18 cellular contexts compared by ENCODE assay signal in genomic region chr7:99420213-99420612, GRCh38. TPM values are rescaled to one million over a fixed set of nuclear protein-coding genes. Genes with fewer than 3 reads are reported as not detected.
A peak's percentile ranks its signal among the peaks of the same experiment; 100 is the strongest.
DNase-seq lines count a peak whose midpoint lies in the region; ATAC-seq, FAIRE-seq and TF ChIP-seq lines count a peak whose summit lies in the region.
"Had no signal": no experiment of that assay in that cellular context is flagged by ENCODE, and none has a peak within 500 bp of the region (broad histone marks: within the 10 kb centered on the region; RNA-seq: fewer than 3 reads in every experiment).

No MANE protein-coding gene starts in this region.

- H3K9me3 ChIP-seq in BLaER1 treated with 17β-estradiol and CSF1 and Interleukin-3, amounts not matched to agents 10 nM and 100 nM (replicated peaks in 1 of 11): no peaks in the 10 kb centered on the region
- H3K9me3 ChIP-seq in GM12878 (replicated peaks; ENCODE audit: control insufficient read depth, insufficient read depth, low read length) (no peaks in the 10 kb centered on the region), osteoblast (ENCODE audit: low read depth, low read length) (no peaks in the 10 kb centered on the region), body of pancreas (no peaks in the 10 kb centered on the region), transverse colon (no peaks in the 10 kb centered on the region)
- H3K9me3 ChIP-seq: HAP-1 had no signal

- H3K4me3 ChIP-seq in BLaER1 treated with 17β-estradiol and CSF1 and Interleukin-3, amounts not matched to agents 10 nM and 100 nM: no peak overlapping the region
- H3K4me3 ChIP-seq in GM12878 (no peak overlapping the region), osteoblast (ENCODE audit: insufficient read depth, low read length) (no peak overlapping the region), body of pancreas (no peak overlapping the region), transverse colon (no peak overlapping the region)
- H3K4me3 ChIP-seq: HAP-1 had no signal

- peak overlapping the region in 6 of 11 experiments; percentile 4 to 57 (median 37); a peak in 8 of 22 replicates for H3K4me2 ChIP-seq in BLaER1 treated with 17β-estradiol and CSF1 and Interleukin-3, amounts not matched to agents 10 nM and 100 nM
- no peak overlapping the region for H3K4me2 ChIP-seq in GM12878 (ENCODE audit: control insufficient read depth, insufficient read depth)
- H3K4me2 ChIP-seq in osteoblast (ENCODE audit: insufficient read depth, low read length): no peak overlapping the region
- H3K4me2 ChIP-seq: KMS-11 had no signal

- RAD21 ChIA-PET in GM12878 (lab: Charles Lee; ENCODE audit: unreplicated experiment): no interaction called here

- intact Hi-C loops in GM12878 (cut with micrococcal nuclease; ENCODE audit: unreplicated experiment) (no loop called here), body of pancreas (cut with DNase I) (no loop called here), transverse colon (cut with DNase I; ENCODE audit: low total_unique reads) (no loop called here)

- SMC1A ChIA-PET in GM12878 (lab: Charles Lee; ENCODE audit: uncharacterized antibody, unreplicated experiment): interaction anchor here (1.5 kb wide), 1 partner anchor 15 kb away, joined by 4 read pairs; no protein-coding TSS in a partner anchor

- no peak for ATAC-seq in GM12878
- no peak for ATAC-seq in body of pancreas
- ATAC-seq in GM21737 (IDR thresholded peaks at IDR 0.05; ENCODE audit: unreplicated experiment): no peak
- ATAC-seq: SK-N-SH treated with all-trans-retinoic acid at 6 μM for 48 hours had no signal

- no peak for TF ChIP-seq RAD21 in GM12878 (IDR thresholded peaks at IDR 0.05; ENCODE audit: insufficient read depth, low read depth, low read length)

- H3K27ac ChIP-seq in BLaER1 treated with 17β-estradiol and CSF1 and Interleukin-3, amounts not matched to agents 10 nM and 100 nM: no peak overlapping the region
- H3K27ac ChIP-seq in GM12878 (ENCODE audit: control insufficient read depth, insufficient read depth) (no peak overlapping the region), osteoblast (ENCODE audit: low read depth, low read length) (no peak overlapping the region), body of pancreas (no peak overlapping the region), transverse colon (no peak overlapping the region)
- H3K27ac ChIP-seq: KMS-11 had no signal

- FAIRE-seq in GM12891 (lab: Jason Lieb, UNC) (no peak), GM12878 (lab: Jason Lieb, UNC) (no peak)

- CTCF ChIA-PET in GM12878 (lab: Yijun Ruan, JAX): interaction anchor here (0.6 to 1.4 kb wide), 3 partner anchors 11 to 340 kb away, joined by 3 read pairs; partner anchors contain the start of gene BUD31

- TF ChIP-seq CTCF in GM12878 (IDR thresholded peaks at IDR 0.05 in 2 of 3, conservative IDR thresholded peaks at IDR 0.05 in 1 of 3; ENCODE audit: control insufficient read depth in 2 of 3, extremely low read depth in 1 of 3, insufficient read depth in 1 of 3, low read depth in 3 of 3, low read length in 3 of 3) (no peak), osteoblast (IDR thresholded peaks at IDR 0.05; ENCODE audit: extremely low read depth, low read depth, low read length) (no peak), body of pancreas (IDR thresholded peaks at IDR 0.05) (no peak), transverse colon (IDR thresholded peaks at IDR 0.05) (no peak)

- BruUV-seq in GM12878 (replicated peaks; lab: Mats Ljungman, UMichigan): no TSS peak

- no peaks in the 10 kb centered on the region for H3K27me3 ChIP-seq in BLaER1 treated with 17β-estradiol and CSF1 and Interleukin-3, amounts not matched to agents 10 nM and 100 nM
- H3K27me3 ChIP-seq in GM12878 (replicated peaks in 1 of 2; ENCODE audit: control insufficient read depth in 2 of 2, insufficient read depth in 2 of 2, low read length in 1 of 2) (no peaks in the 10 kb centered on the region), osteoblast (ENCODE audit: insufficient read depth, low read length) (no peaks in the 10 kb centered on the region), body of pancreas (no peaks in the 10 kb centered on the region), transverse colon (no peaks in the 10 kb centered on the region)

- 98% methylated on average over 5 of the region's 5 CpGs for WGBS in GM12878 (ENCODE audit: insufficient coverage, insufficient replicate concordance, low lambda C conversion rate, missing lambda C conversion rate)
- 85 to 94% methylated on average over 3 to 5 of the region's 5 CpGs for WGBS in body of pancreas, 2 donors
- 92% methylated on average over 5 of the region's 5 CpGs; no CpG with 5 or more reads in 1 of the 2 donors for WGBS in transverse colon (ENCODE audit: low coverage in 1 of 2), 2 donors

- peaks cover 0 to 13% (median 11%) of the 10 kb centered on the region in 10 experiments; a peak in 14 of 20 replicates for H3K4me1 ChIP-seq in BLaER1 treated with 17β-estradiol and CSF1 and Interleukin-3, amounts not matched to agents 10 nM and 100 nM
- H3K4me1 ChIP-seq in GM12878 (ENCODE audit: control insufficient read depth, insufficient read depth, low read length) (no peaks in the 10 kb centered on the region), osteoblast (ENCODE audit: insufficient read depth, low read length) (no peaks in the 10 kb centered on the region), body of pancreas (peaks cover 3% of the 10 kb centered on the region), transverse colon (no peaks in the 10 kb centered on the region)
- H3K4me1 ChIP-seq: HAP-1 had no signal

- H3K79me2 ChIP-seq in GM12878 (ENCODE audit: control insufficient read depth, insufficient read depth, low read length) (no peaks in the 10 kb centered on the region), osteoblast (ENCODE audit: insufficient read depth, low read length) (peaks cover 16% of the 10 kb centered on the region)

- H4K20me1 ChIP-seq in BLaER1 treated with 17β-estradiol and CSF1 and Interleukin-3, amounts not matched to agents 10 nM and 100 nM: peaks cover 38 to 100% (median 94%) of the 10 kb centered on the region in 11 experiments; a peak in 21 of 22 replicates
- no peaks in the 10 kb centered on the region for H4K20me1 ChIP-seq in GM12878 (ENCODE audit: control insufficient read depth, insufficient read depth)
- peaks cover 2% of the 10 kb centered on the region for H4K20me1 ChIP-seq in osteoblast (ENCODE audit: insufficient read depth, low read length)

- H2AFZ ChIP-seq in GM12878 (ENCODE audit: control insufficient read depth, low read depth, low read length) (no peak overlapping the region), osteoblast (ENCODE audit: low read length) (no peak overlapping the region)

- in situ Hi-C loops in GM12878 (cut with MboI): no loop called here
- in situ Hi-C loops in transverse colon (cut with MboI; ENCODE audit: low pct_ligation_motif_present in 1 of 4, low pct_unique_long_range_greater_than_20kb in 1 of 4, low sequenced_read_pairs in 3 of 4): no loop called here

- peaks cover 98 to 100% (median 100%) of the 10 kb centered on the region in 11 experiments for H3K36me3 ChIP-seq in BLaER1 treated with 17β-estradiol and CSF1 and Interleukin-3, amounts not matched to agents 10 nM and 100 nM
- H3K36me3 ChIP-seq in GM12878 (ENCODE audit: control insufficient read depth in 2 of 2, insufficient read depth in 2 of 2, low read length in 1 of 2): peaks cover 11 to 35% of the 10 kb centered on the region in 2 experiments
- H3K36me3 ChIP-seq in osteoblast (ENCODE audit: insufficient read depth, low read length): peaks cover 64% of the 10 kb centered on the region
- peaks cover 21 to 42% of the 10 kb centered on the region in 2 donors for H3K36me3 ChIP-seq in body of pancreas (replicated peaks in 1 of 2; ENCODE audit: insufficient read depth in 1 of 2, low read depth in 2 of 2)
- H3K36me3 ChIP-seq in transverse colon: peaks cover 0 to 59% (median 27%) of the 10 kb centered on the region in 4 donors

- POLR2A ChIA-PET in GM12878 (lab: Charles Lee): interaction anchor here (0.8 to 1.7 kb wide), 3 partner anchors 11 to 17 kb away, joined by 3 to 7 read pairs (median 3); partner anchors contain the start of gene BUD31

- TF ChIP-seq POLR2A in GM12891 (IDR thresholded peaks at IDR 0.05; ENCODE audit: low read depth, low read length) (no peak), GM12878 (IDR thresholded peaks at IDR 0.05; ENCODE audit: low read depth, low read length) (no peak; the same call in 1 of the 2 replicates), body of pancreas (IDR thresholded peaks at IDR 0.05) (no peak), transverse colon (IDR thresholded peaks at IDR 0.05) (no peak)

- no peak for TF ChIP-seq EP300 in GM12878 (IDR thresholded peaks at IDR 0.05; ENCODE audit: borderline replicate concordance in 1 of 2, control insufficient read depth in 1 of 2, low read depth in 2 of 2, low read length in 2 of 2)
- TF ChIP-seq EP300 in transverse colon (IDR thresholded peaks at IDR 0.05; ENCODE audit: low read depth): no peak

- no peak for DNase-seq in GM12891 (ENCODE audit: insufficient read length, low spot score)
- no peak for DNase-seq in GM12878 (ENCODE audit: low read depth, low spot score)
- DNase-seq in osteoblast (ENCODE audit: insufficient read length, low spot score, missing footprints): peak; percentile 56
- DNase-seq in body of pancreas: no peak
- no peak for DNase-seq in transverse colon
- DNase-seq: AML-193, Calu3, NCI-H1417, NCI-H187, NCI-H2227 treated with DMSO at 0.1 percent for 48 hours, NCI-H510A treated with DMSO at 0.1 percent for 48 hours, OCI-M1, SHP77 treated with DMSO at 0.1 percent for 48 hours had no signal

- H3K9ac ChIP-seq in BLaER1 treated with 17β-estradiol and CSF1 and Interleukin-3, amounts not matched to agents 10 nM and 100 nM: peak overlapping the region in 3 of 11 experiments; percentile 26 to 29 (median 27); a peak in 2 of 22 replicates
- no peak overlapping the region for H3K9ac ChIP-seq in GM12878 (ENCODE audit: control insufficient read depth, insufficient read depth, low read length)
- H3K9ac ChIP-seq: KMS-11 had no signal

RNA-seq across cellular contexts. Expression of gene BUD31, which starts 11.4 kb away (rescaled TPM):
- 93.9 TPM for polyA plus RNA-seq in GM12891 (2012; ENCODE audit: low read depth, missing spikeins)
- total RNA-seq in GM12878 (2013; cell fraction: nucleolus; rRNA removed): 18.3 and 21.9 TPM in 2 replicates
- total RNA-seq in GM12878 (2014; rRNA removed): 107 TPM in 2 replicates
- total RNA-seq in GM12878 (2014; rRNA removed; fragmentation: Illumina TruSeq; extraction: Trizol): 131 and 143 TPM in 2 replicates
- total RNA-seq in GM12878 (2021): 108 and 134 TPM in 2 replicates
- 88.1 TPM for polyA plus RNA-seq in GM12878 (2011; ENCODE audit: low read depth)
- polyA plus RNA-seq in GM12878 (2011; rRNA removed): 74.2 and 104 TPM in 2 replicates
- 78.9 and 85.9 TPM in 2 replicates for polyA plus RNA-seq in GM12878 (2011; cell fraction: cytosol; rRNA removed)
- 42.2 and 44.8 TPM in 2 replicates for polyA plus RNA-seq in GM12878 (2011; cell fraction: nucleus; rRNA removed)
- polyA plus RNA-seq in GM12878 (2012): 90.5 and 113 TPM in 2 replicates
- polyA plus RNA-seq in GM12878 (2014; fragmentation: Illumina TruSeq; extraction: Trizol): 185 and 257 TPM in 2 replicates
- 100 to 1,000 TPM; 125 to 127 TPM for polyA plus RNA-seq in GM12878 (2014; fragmentation: Nextera tagmentation; extraction: Ambion mirVana)
- polyA plus RNA-seq in GM12878 (2014; rRNA removed): 112 and 118 TPM in 2 replicates
- 100 to 1,000 TPM; 301 to 317 TPM for polyA plus RNA-seq in GM12878 (2016; fragmentation: Nextera tagmentation; extraction: Ambion mirVana)
- polyA minus RNA-seq in GM12878 (2011; rRNA and poly(A)+ RNA removed): 41.5 and 60.5 TPM in 2 replicates
- polyA minus RNA-seq in GM12878 (2011; cell fraction: cytosol; rRNA and poly(A)+ RNA removed): 21.0 and 24.6 TPM in 2 replicates
- polyA minus RNA-seq in GM12878 (2011; cell fraction: nucleus; rRNA and poly(A)+ RNA removed): 12.0 and 18.1 TPM in 2 replicates
- total RNA-seq in osteoblast: 122 and 124 TPM in 2 replicates
- 10 to 100 TPM; 29.6 to 31.6 TPM for total RNA-seq in body of pancreas
- total RNA-seq in transverse colon: 100 to 1,000 TPM in 1 of 4 donors, 10 to 100 TPM in 2, 1 to 10 TPM in 1; 5.0 to 167 (median 50.1) TPM

RNA-seq across cellular contexts. Expression of gene PDAP1, which starts 11.8 kb away (rescaled TPM):
- 123 TPM for polyA plus RNA-seq in GM12891 (2012; ENCODE audit: low read depth, missing spikeins)
- total RNA-seq in GM12878 (2013; cell fraction: nucleolus; rRNA removed): 9.5 and 11.1 TPM in 2 replicates
- 35.9 and 37.8 TPM in 2 replicates for total RNA-seq in GM12878 (2014; rRNA removed)
- 94.9 and 107 TPM in 2 replicates for total RNA-seq in GM12878 (2014; rRNA removed; fragmentation: Illumina TruSeq; extraction: Trizol)
- total RNA-seq in GM12878 (2021): 111 and 114 TPM in 2 replicates
- 68.1 TPM for polyA plus RNA-seq in GM12878 (2011; ENCODE audit: low read depth)
- polyA plus RNA-seq in GM12878 (2011; rRNA removed): 30.5 and 48.4 TPM in 2 replicates
- 28.5 and 38.4 TPM in 2 replicates for polyA plus RNA-seq in GM12878 (2011; cell fraction: cytosol; rRNA removed)
- 19.5 and 39.0 TPM in 2 replicates for polyA plus RNA-seq in GM12878 (2011; cell fraction: nucleus; rRNA removed)
- 94.4 and 117 TPM in 2 replicates for polyA plus RNA-seq in GM12878 (2012)
- 132 and 200 TPM in 2 replicates for polyA plus RNA-seq in GM12878 (2014; fragmentation: Illumina TruSeq; extraction: Trizol)
- 10 to 100 TPM in 1 of 2 experiments, 1 to 10 TPM in 1; 6.6 to 13.8 TPM for polyA plus RNA-seq in GM12878 (2014; fragmentation: Nextera tagmentation; extraction: Ambion mirVana)
- 60.6 and 76.4 TPM in 2 replicates for polyA plus RNA-seq in GM12878 (2014; rRNA removed)
- polyA plus RNA-seq in GM12878 (2016; fragmentation: Nextera tagmentation; extraction: Ambion mirVana): 100 to 1,000 TPM in 1 of 2 experiments, 10 to 100 TPM in 1; 99.1 to 107 TPM
- 10.3 and 46.3 TPM in 2 replicates for polyA minus RNA-seq in GM12878 (2011; rRNA and poly(A)+ RNA removed)
- 8.9 and 9.8 TPM in 2 replicates for polyA minus RNA-seq in GM12878 (2011; cell fraction: cytosol; rRNA and poly(A)+ RNA removed)
- polyA minus RNA-seq in GM12878 (2011; cell fraction: nucleus; rRNA and poly(A)+ RNA removed): 2.7 and 8.7 TPM in 2 replicates
- 33.0 and 33.7 TPM in 2 replicates for total RNA-seq in osteoblast
- total RNA-seq in body of pancreas: 10 to 100 TPM; 22.7 to 52.4 TPM
- total RNA-seq in transverse colon: 10 to 100 TPM; 27.7 to 54.9 (median 49.9) TPM

RNA-seq across cellular contexts. Expression of gene PTCD1, which starts 18.4 kb away (rescaled TPM):
- 4.4 TPM for polyA plus RNA-seq in GM12891 (2012; ENCODE audit: low read depth, missing spikeins)
- total RNA-seq in GM12878 (2013; cell fraction: nucleolus; rRNA removed): 8.8 and 19.1 TPM in 2 replicates
- total RNA-seq in GM12878 (2014; rRNA removed): 8.2 and 9.7 TPM in 2 replicates
- 3.3 and 4.5 TPM in 2 replicates for total RNA-seq in GM12878 (2014; rRNA removed; fragmentation: Illumina TruSeq; extraction: Trizol)
- total RNA-seq in GM12878 (2021): 6.2 and 8.8 TPM in 2 replicates
- polyA plus RNA-seq in GM12878 (2011; ENCODE audit: low read depth): 2.4 TPM
- 3.0 and 4.2 TPM in 2 replicates for polyA plus RNA-seq in GM12878 (2011; rRNA removed)
- 4.4 and 6.9 TPM in 2 replicates for polyA plus RNA-seq in GM12878 (2011; cell fraction: cytosol; rRNA removed)
- polyA plus RNA-seq in GM12878 (2011; cell fraction: nucleus; rRNA removed): 9.9 and 10.2 TPM in 2 replicates
- 4.4 and 5.9 TPM in 2 replicates for polyA plus RNA-seq in GM12878 (2012)
- 0.78 and 1.9 TPM in 2 replicates for polyA plus RNA-seq in GM12878 (2014; fragmentation: Illumina TruSeq; extraction: Trizol)
- under 1 TPM; 0.26 to 0.42 TPM for polyA plus RNA-seq in GM12878 (2014; fragmentation: Nextera tagmentation; extraction: Ambion mirVana)
- 7.6 and 8.7 TPM in 2 replicates for polyA plus RNA-seq in GM12878 (2014; rRNA removed)
- polyA plus RNA-seq in GM12878 (2016; fragmentation: Nextera tagmentation; extraction: Ambion mirVana): 1 to 10 TPM; 5.6 to 5.9 TPM
- polyA minus RNA-seq in GM12878 (2011; rRNA and poly(A)+ RNA removed): 2.8 and 6.6 TPM in 2 replicates
- polyA minus RNA-seq in GM12878 (2011; cell fraction: cytosol; rRNA and poly(A)+ RNA removed): 1.2 and 1.7 TPM in 2 replicates
- polyA minus RNA-seq in GM12878 (2011; cell fraction: nucleus; rRNA and poly(A)+ RNA removed): 3.0 and 4.6 TPM in 2 replicates
- total RNA-seq in osteoblast: 5.3 and 7.6 TPM in 2 replicates
- total RNA-seq in body of pancreas: 1 to 10 TPM; 1.6 to 3.4 TPM
- total RNA-seq in transverse colon: 10 to 100 TPM in 1 of 4 donors, 1 to 10 TPM in 3; 1.8 to 38.2 (median 5.5) TPM

RNA-seq across cellular contexts. Expression of gene CPSF4, which starts 18.5 kb away (rescaled TPM):
- 37.3 TPM for polyA plus RNA-seq in GM12891 (2012; ENCODE audit: low read depth, missing spikeins)
- 81.7 and 84.6 TPM in 2 replicates for total RNA-seq in GM12878 (2013; cell fraction: nucleolus; rRNA removed)
- total RNA-seq in GM12878 (2014; rRNA removed): 46.6 and 46.9 TPM in 2 replicates
- total RNA-seq in GM12878 (2014; rRNA removed; fragmentation: Illumina TruSeq; extraction: Trizol): 31.1 and 31.6 TPM in 2 replicates
- total RNA-seq in GM12878 (2021): 56.3 and 56.9 TPM in 2 replicates
- polyA plus RNA-seq in GM12878 (2011; ENCODE audit: low read depth): 17.0 TPM
- polyA plus RNA-seq in GM12878 (2011; rRNA removed): 28.4 and 51.3 TPM in 2 replicates
- 70.0 and 91.6 TPM in 2 replicates for polyA plus RNA-seq in GM12878 (2011; cell fraction: cytosol; rRNA removed)
- polyA plus RNA-seq in GM12878 (2011; cell fraction: nucleus; rRNA removed): 145 and 158 TPM in 2 replicates
- 35.2 and 36.2 TPM in 2 replicates for polyA plus RNA-seq in GM12878 (2012)
- 25.2 and 45.8 TPM in 2 replicates for polyA plus RNA-seq in GM12878 (2014; fragmentation: Illumina TruSeq; extraction: Trizol)
- 10 to 100 TPM; 13.6 to 14.9 TPM for polyA plus RNA-seq in GM12878 (2014; fragmentation: Nextera tagmentation; extraction: Ambion mirVana)
- polyA plus RNA-seq in GM12878 (2014; rRNA removed): 70.1 and 76.9 TPM in 2 replicates
- 10 to 100 TPM; 35.8 to 44.3 TPM for polyA plus RNA-seq in GM12878 (2016; fragmentation: Nextera tagmentation; extraction: Ambion mirVana)
- polyA minus RNA-seq in GM12878 (2011; rRNA and poly(A)+ RNA removed): 43.1 and 53.2 TPM in 2 replicates
- 17.8 and 17.9 TPM in 2 replicates for polyA minus RNA-seq in GM12878 (2011; cell fraction: cytosol; rRNA and poly(A)+ RNA removed)
- polyA minus RNA-seq in GM12878 (2011; cell fraction: nucleus; rRNA and poly(A)+ RNA removed): 25.1 and 38.1 TPM in 2 replicates
- 80.2 and 101 TPM in 2 replicates for total RNA-seq in osteoblast
- 10 to 100 TPM; 24.4 to 31.1 TPM for total RNA-seq in body of pancreas
- 10 to 100 TPM; 20.7 to 65.5 (median 24.8) TPM for total RNA-seq in transverse colon

RNA-seq across cellular contexts. Expression of gene ARPC1B, which starts 45.7 kb away (rescaled TPM):
- polyA plus RNA-seq in GM12891 (2012; ENCODE audit: low read depth, missing spikeins): 631 TPM
- 141 and 182 TPM in 2 replicates for total RNA-seq in GM12878 (2013; cell fraction: nucleolus; rRNA removed)
- total RNA-seq in GM12878 (2014; rRNA removed) (719 and 762 TPM in 2 replicates), GM12878 (2014; rRNA removed; fragmentation: Illumina TruSeq; extraction: Trizol) (170 and 199 TPM in 2 replicates), GM12878 (2021) (368 and 403 TPM in 2 replicates), osteoblast (248 and 273 TPM in 2 replicates), body of pancreas (100 to 1,000 TPM in 1 of 2 donors, 10 to 100 TPM in 1; 60.0 to 131 TPM), transverse colon (100 to 1,000 TPM; 138 to 346 (median 186) TPM)
- 363 TPM for polyA plus RNA-seq in GM12878 (2011; ENCODE audit: low read depth)
- polyA plus RNA-seq in GM12878 (2011; rRNA removed) (314 and 406 TPM in 2 replicates), GM12878 (2014; fragmentation: Illumina TruSeq; extraction: Trizol) (91.0 and 148 TPM in 2 replicates), GM12878 (2014; fragmentation: Nextera tagmentation; extraction: Ambion mirVana) (100 to 1,000 TPM in 1 of 2 experiments, 10 to 100 TPM in 1; 14.1 to 135 TPM), GM12878 (2014; rRNA removed) (628 and 811 TPM in 2 replicates), GM12878 (2016; fragmentation: Nextera tagmentation; extraction: Ambion mirVana) (100 to 1,000 TPM; 577 to 598 TPM)
- polyA plus RNA-seq in GM12878 (2011; cell fraction: cytosol; rRNA removed): 858 and 1,050 TPM in 2 replicates
- 603 and 732 TPM in 2 replicates for polyA plus RNA-seq in GM12878 (2011; cell fraction: nucleus; rRNA removed)
- polyA plus RNA-seq in GM12878 (2012): 639 and 642 TPM in 2 replicates
- 194 and 384 TPM in 2 replicates for polyA minus RNA-seq in GM12878 (2011; rRNA and poly(A)+ RNA removed)
- 199 and 205 TPM in 2 replicates for polyA minus RNA-seq in GM12878 (2011; cell fraction: cytosol; rRNA and poly(A)+ RNA removed)
- 112 and 162 TPM in 2 replicates for polyA minus RNA-seq in GM12878 (2011; cell fraction: nucleus; rRNA and poly(A)+ RNA removed)

Comparison
In these comparisons a context has a peak if more than half of its experiments do, and no peak if none do; other contexts are left out.
1. H3K4me2 ChIP-seq: peak in BLaER1 treated with 17β-estradiol and CSF1 and Interleukin-3, amounts not matched to agents 10 nM and 100 nM (6 of 11); none in GM12878 (single experiment) and osteoblast (single experiment).